ENCODE assay signal across 8 cellular contexts in genomic region chr6:109008951-109009760, GRCh38.
DNase-seq lines count a peak whose midpoint lies in the region; ATAC-seq and TF ChIP-seq lines count a peak whose summit lies in the region.

No MANE protein-coding gene starts in this region.

- DNase-seq in BJ (ENCODE audit: low read depth): peak; percentile 32
- DNase-seq in NCI-H82 (lab: John Stamatoyannopoulos, UW): peak; percentile 95
- peak; percentile 93 for DNase-seq in activated CD8-positive, alpha-beta T cell treated with anti-CD3 and anti-CD28 coated beads, Interleukin-2, amount 10 ng/mL, durations not matched to agents 7 days and 5 days
- peak; percentile 93 for DNase-seq in lung (ENCODE audit: low spot score)
- peak; percentile 62 to 87 (median 83) for DNase-seq in stimulated activated CD4-positive, alpha-beta T cell treated with anti-CD3 and anti-CD28 coated beads, TNF-alpha, amount 100 ng/mL, for 1 hour (ENCODE audit: low read depth in 3 of 3, low spot score in 1 of 3)

- H3K36me3 Mint-ChIP-seq in activated CD8-positive, alpha-beta T cell treated with anti-CD3 and anti-CD28 coated beads, Interleukin-2, amount 10 ng/mL, durations not matched to agents 7 days and 5 days (ENCODE audit: low read depth): peaks cover 11% of the 10 kb centered on the region

- H3K36me3 ChIP-seq in BJ (ENCODE audit: control insufficient read depth, insufficient read depth, low read length): no peaks in the 10 kb centered on the region
- H3K36me3 ChIP-seq in ectodermal cell (ENCODE audit: control insufficient read depth, insufficient read depth, low read length): no peaks in the 10 kb centered on the region
- no peaks in the 10 kb centered on the region for H3K36me3 ChIP-seq in lung (ENCODE audit: control insufficient read depth in 2 of 2, insufficient read depth in 2 of 2, low read length in 2 of 2)

- no peaks in the 10 kb centered on the region for H3K9me3 Mint-ChIP-seq in activated CD8-positive, alpha-beta T cell treated with anti-CD3 and anti-CD28 coated beads, Interleukin-2, amount 10 ng/mL, durations not matched to agents 7 days and 5 days (ENCODE audit: insufficient read depth)

- H3K27ac ChIP-seq in ectodermal cell (ENCODE audit: insufficient read depth, low read depth, low read length, poor library complexity, severe bottlenecking) (no peak overlapping the region), lung (ENCODE audit: low read depth in 1 of 2, low read length in 1 of 2) (peak overlapping the region; percentile 98 to 100)

- peak overlapping the region; percentile 93 for H3K4me3 ChIP-seq in BJ (ENCODE audit: low read depth, low read length)
- H3K4me3 ChIP-seq in ectodermal cell (ENCODE audit: insufficient read depth, low read depth, low read length): peak overlapping the region; percentile 57
- H3K4me3 ChIP-seq in lung: peak overlapping the region; percentile 94

- CTCF ChIA-PET in BJ (lab: Yijun Ruan, JAX): interaction anchor here (1.0 to 1.6 kb wide), 2 partner anchors 13 to 333 kb away, joined by 3 to 4 read pairs; no protein-coding TSS in a partner anchor
- CTCF ChIA-PET in activated CD8-positive, alpha-beta T cell treated with anti-CD3 and anti-CD28 coated beads, Interleukin-2, amount 10 ng/mL, durations not matched to agents 7 days and 5 days (lab: Charles Lee): interaction anchor here (0.7 to 4.3 kb wide), 14 partner anchors 10 to 467 kb away, joined by 3 to 21 read pairs (median 3); partner anchors contain the start of genes CD164, CEP57L1 and SESN1

- ATAC-seq in GM19351 (IDR thresholded peaks at IDR 0.05; ENCODE audit: unreplicated experiment): peak; percentile 94
- ATAC-seq in HG03521 (IDR thresholded peaks at IDR 0.05; ENCODE audit: unreplicated experiment): peak; percentile 92
- peak; percentile 96 for ATAC-seq in activated CD8-positive, alpha-beta T cell treated with anti-CD3 and anti-CD28 coated beads, Interleukin-2, amount 10 ng/mL, durations not matched to agents 7 days and 5 days
- peak; percentile 98 for ATAC-seq in lung (ENCODE audit: insufficient read depth, low FRiP score)

- H3K27me3 ChIP-seq in BJ (ENCODE audit: control insufficient read depth, insufficient read depth, low read length): no peaks in the 10 kb centered on the region
- peaks cover 3% of the 10 kb centered on the region for H3K27me3 ChIP-seq in ectodermal cell (ENCODE audit: control insufficient read depth, insufficient read depth, low read length, poor library complexity, severe bottlenecking)
- H3K27me3 ChIP-seq in lung (ENCODE audit: control insufficient read depth, insufficient read depth): no peaks in the 10 kb centered on the region

- peaks cover 7% of the 10 kb centered on the region for H3K4me1 ChIP-seq in ectodermal cell (ENCODE audit: control insufficient read depth, insufficient read depth, low read length)
- peaks cover 0 to 10% of the 10 kb centered on the region in 2 donors for H3K4me1 ChIP-seq in lung (ENCODE audit: control insufficient read depth in 2 of 2, insufficient read depth in 2 of 2, low read length in 2 of 2)

- TF ChIP-seq CTCF in BJ (IDR thresholded peaks at IDR 0.05; ENCODE audit: insufficient read depth, low read depth, low read length) (no peak), lung (IDR thresholded peaks at IDR 0.05; ENCODE audit: control extremely low read depth, extremely low read depth) (no peak)

- peak overlapping the region; percentile 92 for H3K4me3 Mint-ChIP-seq in activated CD8-positive, alpha-beta T cell treated with anti-CD3 and anti-CD28 coated beads, Interleukin-2, amount 10 ng/mL, durations not matched to agents 7 days and 5 days

- no peaks in the 10 kb centered on the region for H3K9me3 ChIP-seq in ectodermal cell (ENCODE audit: control insufficient read depth, low read length)
- H3K9me3 ChIP-seq in lung (ENCODE audit: control insufficient read depth in 2 of 2, insufficient read depth in 1 of 2, low read length in 1 of 2): no peaks in the 10 kb centered on the region

- peak overlapping the region; percentile 95 for H3K27ac Mint-ChIP-seq in activated CD8-positive, alpha-beta T cell treated with anti-CD3 and anti-CD28 coated beads, Interleukin-2, amount 10 ng/mL, durations not matched to agents 7 days and 5 days

- 0% methylated on average over 89 of the region's 89 CpGs for WGBS in ectodermal cell, 2 experiments
- WGBS in lung, 2 donors: 0% methylated on average over 69 to 89 of the region's 89 CpGs

- H3K4me1 Mint-ChIP-seq in activated CD8-positive, alpha-beta T cell treated with anti-CD3 and anti-CD28 coated beads, Interleukin-2, amount 10 ng/mL, durations not matched to agents 7 days and 5 days (ENCODE audit: low read depth): peaks cover 42% of the 10 kb centered on the region

- H3K27me3 Mint-ChIP-seq in activated CD8-positive, alpha-beta T cell treated with anti-CD3 and anti-CD28 coated beads, Interleukin-2, amount 10 ng/mL, durations not matched to agents 7 days and 5 days (ENCODE audit: low read depth): no peaks in the 10 kb centered on the region

- POLR2A ChIA-PET in BJ (lab: Charles Lee): no interaction called here
- POLR2A ChIA-PET in activated CD8-positive, alpha-beta T cell treated with anti-CD3 and anti-CD28 coated beads, Interleukin-2, amount 10 ng/mL, durations not matched to agents 7 days and 5 days (lab: Charles Lee): interaction anchor here (0.6 to 1.7 kb wide), 9 partner anchors 27 to 107 kb away, joined by 3 to 12 read pairs (median 3); partner anchors contain the start of gene SESN1

Comparison
In these comparisons a context has a peak if more than half of its experiments do, and no peak if none do; other contexts are left out.
1. DNase-seq: peak in every context shown above with its lines; median percentile 95 in NCI-H82; 93 in activated CD8-positive, alpha-beta T cell treated with anti-CD3 and anti-CD28 coated beads, Interleukin-2, amount 10 ng/mL, durations not matched to agents 7 days and 5 days; 93 in lung; 83 in stimulated activated CD4-positive, alpha-beta T cell treated with anti-CD3 and anti-CD28 coated beads, TNF-alpha, amount 100 ng/mL, for 1 hour; 32 in BJ.